Comparison of ENCODE assay signal across 1 cellular context in the genomic region with DNA sequence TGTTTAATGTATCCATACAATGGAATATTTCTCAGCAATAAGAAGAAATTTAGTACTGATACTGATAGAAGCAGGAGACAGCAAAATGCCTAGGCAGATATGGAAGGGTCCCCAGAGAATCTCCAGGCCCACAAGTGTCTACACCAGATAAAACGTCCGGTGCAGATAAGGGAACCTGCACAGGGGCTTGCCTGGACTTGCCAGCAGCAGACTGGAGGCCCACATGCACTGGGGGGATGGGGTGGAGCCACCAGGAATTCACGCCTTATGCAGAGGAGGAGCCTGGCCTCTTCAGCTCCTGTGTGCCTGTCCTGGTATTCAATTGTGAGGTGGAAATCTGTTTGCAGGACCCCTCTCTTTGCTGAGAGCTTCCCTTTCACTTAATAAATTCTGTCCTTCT. TPM values are rescaled to one million over a fixed set of nuclear protein-coding genes. Genes with fewer than 3 reads are reported as not detected.
"Had no signal": no experiment of that assay in that cellular context is flagged by ENCODE, and none has a peak within 500 bp of the region (broad histone marks: within the 10 kb centered on the region; RNA-seq: fewer than 3 reads in every experiment).

No MANE protein-coding gene starts in this region.

RNA-seq across cellular contexts. Expression of gene ANKRD18A, which starts 36.6 kb away (rescaled TPM):
- total RNA-seq: lung microvascular endothelial cell had no signal
